1 cellular context compared by ENCODE assay signal in genomic region chr3:152183473-152183872, GRCh38.
TF ChIP-seq lines count a peak whose summit lies in the region.

No MANE protein-coding gene starts in this region.

TF ChIP-seq in K562, 482 proteins besides CTCF, POLR2A, EP300 and RAD21 (continued from another document and continues in another):
- no peak for TF ChIP-seq ZBTB11 (CRISPR knock-in tag; IDR thresholded peaks at IDR 0.05)
- TF ChIP-seq IRF9 (tag; IDR thresholded peaks at IDR 0.05): no peak
- no peak for TF ChIP-seq HMG20A (CRISPR knock-in tag; conservative IDR thresholded peaks at IDR 0.05)
- TF ChIP-seq NRF1 (conservative IDR thresholded peaks at IDR 0.05 in 1 of 2, IDR thresholded peaks at IDR 0.05 in 1 of 2): no peak
- no peak for TF ChIP-seq NCOA1 (IDR thresholded peaks at IDR 0.05; ENCODE audit: low read depth)
- no peak for TF ChIP-seq ARID4B (CRISPR knock-in tag; IDR thresholded peaks at IDR 0.05)
- no peak for TF ChIP-seq ZNF740 (CRISPR knock-in tag; IDR thresholded peaks at IDR 0.05)
- no peak for TF ChIP-seq ZNF740 (tag; IDR thresholded peaks at IDR 0.05)
- TF ChIP-seq PHB2 (IDR thresholded peaks at IDR 0.05; ENCODE audit: low read depth): no peak
- no peak for TF ChIP-seq ETV6 (IDR thresholded peaks at IDR 0.05; ENCODE audit: borderline replicate concordance in 1 of 2, low read depth in 2 of 2, low read length in 1 of 2)
- no peak for TF ChIP-seq ETV6 (CRISPR knock-in tag; IDR thresholded peaks at IDR 0.05; ENCODE audit: borderline replicate concordance)
- no peak for TF ChIP-seq FOXA1 (IDR thresholded peaks at IDR 0.05; ENCODE audit: borderline replicate concordance)
- TF ChIP-seq MEF2D (tag; conservative IDR thresholded peaks at IDR 0.05; ENCODE audit: low read depth): no peak
- TF ChIP-seq PREB (CRISPR knock-in tag; IDR thresholded peaks at IDR 0.05): no peak
- TF ChIP-seq HDAC1 (IDR thresholded peaks at IDR 0.05): no peak
- TF ChIP-seq SIRT6 (IDR thresholded peaks at IDR 0.05; ENCODE audit: low read depth, low read length): no peak
- no peak for TF ChIP-seq ZBTB34 (CRISPR knock-in tag; IDR thresholded peaks at IDR 0.05)
- TF ChIP-seq ELF2 (CRISPR knock-in tag; IDR thresholded peaks at IDR 0.05): no peak
- TF ChIP-seq EZH2 (IDR thresholded peaks at IDR 0.05; ENCODE audit: borderline replicate concordance, low read depth, low read length): no peak
- TF ChIP-seq MCM5 (IDR thresholded peaks at IDR 0.05; ENCODE audit: low read depth): no peak
- no peak for TF ChIP-seq PYGO2 (tag; IDR thresholded peaks at IDR 0.05)
- TF ChIP-seq ZNF277 (CRISPR knock-in tag; IDR thresholded peaks at IDR 0.05; ENCODE audit: borderline replicate concordance): no peak
- no peak for TF ChIP-seq FOXO4 (CRISPR knock-in tag; IDR thresholded peaks at IDR 0.05)
- no peak for TF ChIP-seq PHTF2 (CRISPR knock-in tag; IDR thresholded peaks at IDR 0.05)
- no peak for TF ChIP-seq ZKSCAN8 (CRISPR knock-in tag; IDR thresholded peaks at IDR 0.05)
- no peak for TF ChIP-seq TFAP4 (CRISPR knock-in tag; IDR thresholded peaks at IDR 0.05; ENCODE audit: borderline replicate concordance)
- TF ChIP-seq PRPF4 (IDR thresholded peaks at IDR 0.05; ENCODE audit: insufficient read depth, low read depth, low read length, poor library complexity, severe bottlenecking): no peak
- TF ChIP-seq PHF21A (IDR thresholded peaks at IDR 0.05; ENCODE audit: borderline replicate concordance, low read depth): no peak
- no peak for TF ChIP-seq VEZF1 (CRISPR knock-in tag; IDR thresholded peaks at IDR 0.05)
- no peak for TF ChIP-seq TCFL5 (CRISPR knock-in tag; conservative IDR thresholded peaks at IDR 0.05)
- peak; percentile 71 for TF ChIP-seq DEAF1 (CRISPR knock-in tag; IDR thresholded peaks at IDR 0.05)
- TF ChIP-seq AFF1 (IDR thresholded peaks at IDR 0.05; ENCODE audit: low read depth in 1 of 2, partially characterized antibody in 2 of 2): peak in 1 of 2 experiments; percentile 71
- TF ChIP-seq ZNF282 (CRISPR knock-in tag; IDR thresholded peaks at IDR 0.05): no peak
